25 cellular contexts compared by ENCODE assay signal in genomic region chr2:236505071-236505470, GRCh38.
"Had no signal": no experiment of that assay in that cellular context is flagged by ENCODE, and none has a peak within 500 bp of the region (broad histone marks: within the 10 kb centered on the region; RNA-seq: fewer than 3 reads in every experiment).

No MANE protein-coding gene starts in this region.

- H3K9me3 ChIP-seq: left lung, lower lobe of right lung, neutrophil, ovary, right atrium auricular region, right lobe of liver, tibial nerve, upper lobe of left lung, vagina had no signal

- H3K27ac ChIP-seq: left lung, lower lobe of right lung, neutrophil, ovary, right atrium auricular region, right lobe of liver, upper lobe of left lung, vagina had no signal

- DNase-seq: immature natural killer cell; kidney; left colon; left lung; lower lobe of right lung; mammary epithelial cell; mesenchymal stem cell; naive thymus-derived CD8-positive, alpha-beta T cell; occipital lobe; ovary; right lobe of liver; stimulated activated CD4-positive, alpha-beta T cell treated with anti-CD3 and anti-CD28 coated beads, Interleukin-1b, Interleukin-23, amount 100 ng/mL, for 48 hours; stimulated activated CD4-positive, alpha-beta T cell treated with anti-CD3 and anti-CD28 coated beads, Interleukin-2, amount 100 ng/mL, for 48 hours; stimulated activated CD4-positive, alpha-beta T cell treated with anti-CD3 and anti-CD28 coated beads, Interleukin-4, amount 100 ng/mL, for 4 hours; stimulated activated CD8-positive, alpha-beta memory T cell treated with anti-CD3 and anti-CD28 coated beads, Interleukin-4, amount 100 ng/mL, for 48 hours; stimulated activated naive CD4-positive, alpha-beta T cell treated with Interleukin-2 at 50 U/mL for 16 hours; stimulated activated naive CD8-positive, alpha-beta T cell treated with anti-CD3 and anti-CD28 coated beads, Interleukin-15, amount 100 ng/mL, for 72 hours; substantia nigra; upper lobe of left lung had no signal

- H3K36me3 ChIP-seq: left lung, lower lobe of right lung, neutrophil, ovary, right atrium auricular region, right lobe of liver, tibial nerve, upper lobe of left lung, vagina had no signal

- ATAC-seq: left colon; left lung; lower lobe of right lung; naive thymus-derived CD8-positive, alpha-beta T cell; right lobe of liver; stimulated activated memory B cell treated with anti-CD40 and anti-IgM and Interleukin-4, amounts not matched to agents 10 μg/mL and 1 μg/mL and 100 μg/mL, for 72 hours; stimulated activated naive CD8-positive, alpha-beta T cell treated with anti-CD3 and anti-CD28 coated beads, Interleukin-15, amount 100 ng/mL, for 72 hours had no signal

- H3K4me2 ChIP-seq: smooth muscle cell had no signal

- H3K27me3 ChIP-seq: ovary, right lobe of liver, vagina had no signal

- H3K4me3 ChIP-seq: left lung, lower lobe of right lung, ovary, right atrium auricular region, right lobe of liver, smooth muscle cell, tibial nerve, upper lobe of left lung, vagina had no signal
